Comparison of ENCODE assay signal across 15 cellular contexts in genomic region chr4:4714330-4714729, GRCh38.
"Had no signal": no experiment of that assay in that cellular context is flagged by ENCODE, and none has a peak within 500 bp of the region (broad histone marks: within the 10 kb centered on the region; RNA-seq: fewer than 3 reads in every experiment).

No MANE protein-coding gene starts in this region.

- H3K36me3 ChIP-seq: left lung had no signal

- DNase-seq: activated CD4-positive, alpha-beta T cell treated with anti-CD3 and anti-CD28 coated beads for 1 hour; activated CD4-positive, alpha-beta T cell treated with anti-CD3 and anti-CD28 coated beads, Interleukin-2, amount 50 U/mL, for 4 hours; activated CD8-positive, alpha-beta memory T cell treated with anti-CD3 and anti-CD28 coated beads, Interleukin-2, amount 10 ng/mL, durations not matched to agents 7 days and 5 days; activated naive CD4-positive, alpha-beta T cell treated with anti-CD3 and anti-CD28 coated beads, Interleukin-2, amount 10 ng/mL, durations not matched to agents 7 days and 5 days; activated T-cell treated with anti-CD3 and anti-CD28 coated beads, Interleukin-2, amount 50 U/mL, for 1 hour; body of pancreas; central memory CD4-positive, alpha-beta T cell; effector CD8-positive, alpha-beta T cell; islet precursor cell; left lung; occipital lobe; stimulated activated CD4-positive, alpha-beta T cell treated with anti-CD3 and anti-CD28 coated beads, Interleukin-2, amount 100 ng/mL, for 48 hours; T-cell; T1000 had no signal

- H3K27me3 ChIP-seq: body of pancreas, left lung had no signal

- H3K9me3 ChIP-seq: body of pancreas, left lung had no signal

- H3K27ac ChIP-seq: body of pancreas, coronary artery, left lung had no signal

- H3K4me3 ChIP-seq: body of pancreas, coronary artery, left lung had no signal

- H3K4me1 ChIP-seq: body of pancreas, left lung had no signal
